In the genomic region with DNA sequence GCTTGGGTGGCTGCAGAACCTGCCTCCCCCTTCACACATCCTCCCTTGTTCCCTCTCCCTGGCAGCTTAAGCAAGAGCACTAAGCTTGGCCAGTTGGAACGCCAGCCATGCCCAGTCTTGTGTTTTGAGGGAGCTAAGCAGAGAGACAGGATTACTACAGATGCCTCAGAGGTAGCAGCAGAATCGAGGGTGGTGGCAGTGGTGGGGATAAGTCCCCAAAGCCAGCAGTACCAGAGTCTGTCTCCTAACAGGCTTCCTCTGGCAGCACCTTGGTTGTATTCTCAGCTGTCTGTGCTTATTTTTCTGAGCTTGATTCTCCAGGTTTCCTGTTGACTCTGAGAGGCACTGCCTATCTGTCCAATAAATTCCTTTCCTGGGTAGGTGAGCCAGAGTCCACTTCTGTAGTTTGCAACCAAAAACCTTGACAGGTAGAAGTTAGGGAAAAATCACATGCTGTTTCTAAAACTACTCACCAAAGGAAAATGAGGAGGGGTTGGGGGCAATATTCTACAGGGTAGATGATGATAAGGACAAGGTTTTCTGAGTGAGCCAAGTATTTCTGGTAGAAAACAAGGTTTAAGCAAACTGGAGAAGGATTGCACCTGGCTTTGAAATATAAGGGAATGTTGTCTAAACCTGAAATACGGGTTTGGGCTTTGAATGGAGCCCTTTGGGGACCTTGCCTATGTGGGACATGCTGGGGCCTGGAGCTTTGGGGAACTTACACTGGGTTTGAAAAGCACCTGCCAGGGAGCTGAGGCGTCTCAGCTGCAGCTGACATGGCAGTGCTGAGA, we compare ENCODE assay signal across 10 cellular contexts.
DNase-seq lines count a peak whose midpoint lies in the region; ATAC-seq and TF ChIP-seq lines count a peak whose summit lies in the region.
"Had no signal": no experiment of that assay in that cellular context is flagged by ENCODE, and none has a peak within 500 bp of the region (broad histone marks: within the 10 kb centered on the region; RNA-seq: fewer than 3 reads in every experiment).

No MANE protein-coding gene starts in this region.

- intact Hi-C loops in Right ventricle myocardium inferior (cut with DNase I) = no loop called here
- intact Hi-C loops in vagina (cut with DNase I) = no loop called here

- no peak for TF ChIP-seq POLR2A in vagina (IDR thresholded peaks at IDR 0.05)

- no peak overlapping the region for H3K4me3 ChIP-seq in right atrium auricular region
- no peak overlapping the region for H3K4me3 ChIP-seq in vagina

- H3K36me3 ChIP-seq in right atrium auricular region (no peaks in the 10 kb centered on the region), vagina (no peaks in the 10 kb centered on the region)
- H3K36me3 ChIP-seq: BE2C had no signal

- H3K9me3 ChIP-seq in right atrium auricular region = no peaks in the 10 kb centered on the region
- no peaks in the 10 kb centered on the region for H3K9me3 ChIP-seq in vagina
- H3K9me3 ChIP-seq: BE2C had no signal

- H3K27me3 ChIP-seq in right atrium auricular region = no peaks in the 10 kb centered on the region
- no peaks in the 10 kb centered on the region for H3K27me3 ChIP-seq in vagina
- H3K27me3 ChIP-seq: BE2C had no signal

- H3K27ac ChIP-seq in right atrium auricular region (peak overlapping the region in 1 of 2 donors; percentile 59), vagina (peak overlapping the region; percentile 25)

- peaks cover 0 to 23% of the 10 kb centered on the region in 2 donors for H3K4me1 ChIP-seq in right atrium auricular region
- H3K4me1 ChIP-seq in vagina = peaks cover 74% of the 10 kb centered on the region
- H3K4me1 ChIP-seq: BE2C had no signal

- ATAC-seq in Right ventricle myocardium inferior = peak; percentile 48

- TF ChIP-seq CTCF in right atrium auricular region (IDR thresholded peaks at IDR 0.05) = no peak
- TF ChIP-seq CTCF in vagina (IDR thresholded peaks at IDR 0.05) = no peak

- DNase-seq in Right ventricle myocardium inferior (ENCODE audit: missing footprints) (no peak), right atrium auricular region (ENCODE audit: low spot score) (no peak), NCI-H510A treated with DMSO at 0.1 percent for 48 hours (lab: John Stamatoyannopoulos, UW) (peak; percentile 67), islet precursor cell (peak; percentile 63), vagina (ENCODE audit: extremely low spot score in 2 of 2) (no peak), HK-2 (ENCODE audit: unreplicated experiment) (no peak), NCI-H2081 (lab: John Stamatoyannopoulos, UW) (no peak)
- DNase-seq in activated CD4-positive, alpha-beta T cell treated with anti-CD3 and anti-CD28 coated beads, Interleukin-2, amount 50 U/mL, for 4 hours = no peak
- DNase-seq: activated CD4-positive, alpha-beta T cell treated with anti-CD3 and anti-CD28 coated beads for 36 hours; BE2C had no signal

Comparison
In these comparisons a context has a peak if more than half of its experiments do, and no peak if none do; other contexts are left out.
1. DNase-seq: peak in NCI-H510A treated with DMSO at 0.1 percent for 48 hours (single experiment) and islet precursor cell (single experiment); none in Right ventricle myocardium inferior (single experiment), right atrium auricular region (single experiment), vagina (0 of 2), activated CD4-positive, alpha-beta T cell treated with anti-CD3 and anti-CD28 coated beads, Interleukin-2, amount 50 U/mL, for 4 hours (0 of 2), HK-2 (single experiment) and NCI-H2081 (0 of 2).